In the genomic region with DNA sequence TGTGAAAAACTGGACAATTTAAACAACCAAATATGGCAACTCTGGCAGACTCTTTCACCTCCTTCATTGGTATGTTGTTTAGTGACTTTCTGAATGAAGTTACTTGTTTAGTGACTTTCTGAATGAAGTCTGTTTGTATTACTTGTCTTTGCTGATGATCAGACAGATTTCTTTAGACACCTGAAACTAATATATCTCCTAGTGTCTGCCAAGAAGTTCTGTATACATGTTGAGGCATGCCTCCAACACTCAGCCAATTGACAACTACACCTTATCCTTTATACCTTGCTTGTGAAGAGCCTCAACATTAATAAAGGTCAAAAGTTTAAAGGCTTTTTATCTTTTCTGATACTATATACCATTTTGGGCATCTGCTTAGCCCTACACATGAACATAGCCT, we compare ENCODE assay signal across 1 cellular context.
TF ChIP-seq lines count a peak whose summit lies in the region.

No MANE protein-coding gene starts in this region.

TF ChIP-seq in GM23338, 12 proteins besides CTCF, POLR2A, EP300 and RAD21 (continued from another document):
- TF ChIP-seq ZNF462 (CRISPR knock-in tag; IDR thresholded peaks at IDR 0.05), result no peak
- TF ChIP-seq REST (IDR thresholded peaks at IDR 0.05; ENCODE audit: unreplicated experiment), result no peak
- TF ChIP-seq EZH2phosphoT487 (IDR thresholded peaks at IDR 0.05; ENCODE audit: unreplicated experiment), result no peak
